ENCODE assay signal across 18 cellular contexts in genomic region chr1:200134116-200134515, GRCh38.
DNase-seq lines count a peak whose midpoint lies in the region; ATAC-seq, FAIRE-seq and TF ChIP-seq lines count a peak whose summit lies in the region.
"Had no signal": no experiment of that assay in that cellular context is flagged by ENCODE, and none has a peak within 500 bp of the region (broad histone marks: within the 10 kb centered on the region; RNA-seq: fewer than 3 reads in every experiment).

No MANE protein-coding gene starts in this region.

- H3K27me3 ChIP-seq in HCT116 (ENCODE audit: insufficient read depth, low read length) (no peaks in the 10 kb centered on the region), bronchial epithelial cell (ENCODE audit: control insufficient read depth, insufficient read depth, low read length) (no peaks in the 10 kb centered on the region), keratinocyte (ENCODE audit: control insufficient read depth, extremely low read depth, insufficient read depth, low read length) (no peaks in the 10 kb centered on the region), hepatocyte (no peaks in the 10 kb centered on the region)
- H3K27me3 ChIP-seq: BLaER1 treated with 17β-estradiol and CSF1 and Interleukin-3, amounts not matched to agents 10 nM and 100 nM had no signal

- RAD21 ChIA-PET in HCT116 (lab: Charles Lee; ENCODE audit: low non-redundant PET in 1 of 2, low total read pairs in 2 of 2, uncharacterized antibody in 2 of 2, unreplicated experiment in 2 of 2): no interaction called here

- H3K9ac ChIP-seq in HCT116 (ENCODE audit: low read length) (no peak overlapping the region), keratinocyte (ENCODE audit: control insufficient read depth, extremely low read depth, insufficient read depth, low read length) (no peak overlapping the region)
- H3K9ac ChIP-seq: BLaER1 treated with 17β-estradiol and CSF1 and Interleukin-3, amounts not matched to agents 10 nM and 100 nM had no signal

- H3K4me2 ChIP-seq in HCT116 (ENCODE audit: low read length) (no peak overlapping the region), keratinocyte (ENCODE audit: control insufficient read depth, extremely low read depth, insufficient read depth, low read depth, low read length) (no peak overlapping the region), hepatocyte (no peak overlapping the region)
- H3K4me2 ChIP-seq: BLaER1 treated with 17β-estradiol and CSF1 and Interleukin-3, amounts not matched to agents 10 nM and 100 nM had no signal

- TF ChIP-seq CTCF in HCT116 (IDR thresholded peaks at IDR 0.05 in 2 of 3, conservative IDR thresholded peaks at IDR 0.05 in 1 of 3; ENCODE audit: borderline replicate concordance in 1 of 3, insufficient read depth in 1 of 3, low read depth in 2 of 3, low read length in 2 of 3) (no peak), bronchial epithelial cell (IDR thresholded peaks at IDR 0.05; ENCODE audit: insufficient read depth, low read length, severe bottlenecking) (no peak), keratinocyte (optimal IDR thresholded peaks at IDR 0.05 in 1 of 3, IDR thresholded peaks at IDR 0.05 in 1 of 3, conservative IDR thresholded peaks at IDR 0.05 in 1 of 3; ENCODE audit: extremely low read depth in 1 of 3, insufficient read depth in 2 of 3, low read length in 3 of 3) (no peak), mucosa of descending colon (IDR thresholded peaks at IDR 0.05) (no peak), hepatocyte (IDR thresholded peaks at IDR 0.05; ENCODE audit: poor library complexity) (no peak)

- FAIRE-seq in bronchial epithelial cell (lab: Jason Lieb, UNC): no peak
- peak; percentile 17 for FAIRE-seq in keratinocyte (lab: Jason Lieb, UNC)
- FAIRE-seq: G401.6, GM12891, HepG2, HTR-8/SVneo had no signal

- H2AFZ ChIP-seq in HCT116 (ENCODE audit: low read depth, low read length, poor library complexity, severe bottlenecking) (no peak overlapping the region), keratinocyte (ENCODE audit: control insufficient read depth, low read length) (no peak overlapping the region), hepatocyte (no peak overlapping the region)

- H3K9me1 ChIP-seq in keratinocyte (ENCODE audit: control insufficient read depth, extremely low read depth, insufficient read depth, low read length): no peaks in the 10 kb centered on the region

- POLR2A ChIA-PET in HCT116 (lab: Charles Lee): no interaction called here

- H4K20me1 ChIP-seq in HCT116 (ENCODE audit: insufficient read depth) (no peaks in the 10 kb centered on the region), keratinocyte (ENCODE audit: control insufficient read depth, extremely low read depth, insufficient read depth, low read length) (no peaks in the 10 kb centered on the region), hepatocyte (ENCODE audit: insufficient read depth, poor library complexity, severe bottlenecking) (no peaks in the 10 kb centered on the region)
- H4K20me1 ChIP-seq: BLaER1 treated with 17β-estradiol and CSF1 and Interleukin-3, amounts not matched to agents 10 nM and 100 nM had no signal

- DNase-seq in HCT116 (ENCODE audit: low read depth, low spot score): no peak
- peak; percentile 83 for DNase-seq in bronchial epithelial cell (ENCODE audit: low read depth)
- DNase-seq in keratinocyte (ENCODE audit: low read depth, low spot score): no peak
- DNase-seq in mucosa of descending colon: no peak
- DNase-seq in hepatocyte (ENCODE audit: low spot score): no peak
- DNase-seq in erythroblast (lab: John Stamatoyannopoulos, UW): no peak
- DNase-seq: 8988T; Calu3; CD4-positive, CD25-positive, alpha-beta regulatory T cell; DMS79; GOT3; H9 had no signal

- no peak overlapping the region for H3K4me3 ChIP-seq in HCT116 (replicated peaks in 1 of 2; ENCODE audit: low read depth in 1 of 2, low read length in 2 of 2)
- H3K4me3 ChIP-seq in bronchial epithelial cell (ENCODE audit: low read depth, low read length): no peak overlapping the region
- H3K4me3 ChIP-seq in keratinocyte (ENCODE audit: control insufficient read depth in 2 of 3, extremely low read depth in 1 of 3, insufficient read depth in 2 of 3, low read depth in 1 of 3, low read length in 3 of 3): no peak overlapping the region
- H3K4me3 ChIP-seq in mucosa of descending colon: no peak overlapping the region
- H3K4me3 ChIP-seq in hepatocyte: no peak overlapping the region
- H3K4me3 ChIP-seq: BLaER1 treated with 17β-estradiol and CSF1 and Interleukin-3, amounts not matched to agents 10 nM and 100 nM had no signal

- no peak overlapping the region for H3K27ac ChIP-seq in HCT116 (ENCODE audit: low read depth, low read length)
- H3K27ac ChIP-seq in keratinocyte (ENCODE audit: control insufficient read depth, insufficient read depth, low read length): no peak overlapping the region
- no peak overlapping the region for H3K27ac ChIP-seq in hepatocyte
- H3K27ac ChIP-seq: BLaER1 treated with 17β-estradiol and CSF1 and Interleukin-3, amounts not matched to agents 10 nM and 100 nM had no signal

- H3K36me3 ChIP-seq in HCT116 (ENCODE audit: control insufficient read depth in 1 of 2, insufficient read depth in 2 of 2, low read length in 2 of 2): no peaks in the 10 kb centered on the region
- H3K36me3 ChIP-seq in bronchial epithelial cell (ENCODE audit: control insufficient read depth, insufficient read depth, low read length): no peaks in the 10 kb centered on the region
- H3K36me3 ChIP-seq in keratinocyte (ENCODE audit: control insufficient read depth in 2 of 2, extremely low read depth in 1 of 2, insufficient read depth in 2 of 2, low read length in 2 of 2): no peaks in the 10 kb centered on the region
- H3K36me3 ChIP-seq in mucosa of descending colon (ENCODE audit: low read depth): no peaks in the 10 kb centered on the region
- H3K36me3 ChIP-seq in hepatocyte (replicated peaks; ENCODE audit: insufficient read depth, low read depth): no peaks in the 10 kb centered on the region
- H3K36me3 ChIP-seq: BLaER1 treated with 17β-estradiol and CSF1 and Interleukin-3, amounts not matched to agents 10 nM and 100 nM had no signal

- intact Hi-C loops in HCT116 (cut with micrococcal nuclease) (loop anchor here (10.0 kb wide), 1 partner anchor 351 kb away; no protein-coding TSS in a partner anchor), mucosa of descending colon (cut with DNase I, micrococcal nuclease) (no loop called here)

- H3K79me2 ChIP-seq in HCT116 (ENCODE audit: insufficient read depth, low read length) (no peaks in the 10 kb centered on the region), keratinocyte (ENCODE audit: control insufficient read depth, insufficient read depth, low read length) (no peaks in the 10 kb centered on the region), hepatocyte (no peaks in the 10 kb centered on the region)

- TF ChIP-seq RAD21 in HCT116 (IDR thresholded peaks at IDR 0.05; ENCODE audit: low read depth): no peak

- BruUV-seq in HCT116 (replicated peaks; lab: Mats Ljungman, UMichigan): no TSS peak

- TF ChIP-seq POLR2A in HCT116 (IDR thresholded peaks at IDR 0.05; ENCODE audit: borderline replicate concordance, extremely low read depth, insufficient read depth, insufficient read length) (no peak), erythroblast (IDR thresholded peaks at IDR 0.05; ENCODE audit: low read length) (no peak)

- no peaks in the 10 kb centered on the region for H3K9me3 ChIP-seq in HCT116 (ENCODE audit: control insufficient read depth in 1 of 2, insufficient read depth in 1 of 2, low read depth in 1 of 2, low read length in 2 of 2)
- no peaks in the 10 kb centered on the region for H3K9me3 ChIP-seq in keratinocyte (ENCODE audit: control insufficient read depth, low read depth, low read length)
- no peaks in the 10 kb centered on the region for H3K9me3 ChIP-seq in mucosa of descending colon
- no peaks in the 10 kb centered on the region for H3K9me3 ChIP-seq in hepatocyte (ENCODE audit: low read depth)
- H3K9me3 ChIP-seq: BLaER1 treated with 17β-estradiol and CSF1 and Interleukin-3, amounts not matched to agents 10 nM and 100 nM had no signal

- peak; percentile 43; the same call in 1 of the 2 replicates for ATAC-seq in HCT116
- ATAC-seq in mucosa of descending colon: peak; percentile 35
- ATAC-seq in GM21737 (IDR thresholded peaks at IDR 0.05; ENCODE audit: unreplicated experiment): no peak
- ATAC-seq: HepG2 had no signal

- CTCF ChIA-PET in HCT116 (lab: Charles Lee): no interaction called here

- H3K4me1 ChIP-seq in HCT116 (ENCODE audit: control insufficient read depth in 1 of 2, insufficient read depth in 2 of 2, low read length in 2 of 2): peaks cover 3 to 16% of the 10 kb centered on the region in 2 experiments; a peak in 2 of 4 replicates
- peaks cover 11% of the 10 kb centered on the region for H3K4me1 ChIP-seq in keratinocyte (ENCODE audit: control insufficient read depth, extremely low read depth, insufficient read depth, low read length)
- H3K4me1 ChIP-seq in mucosa of descending colon (ENCODE audit: low read depth): peaks cover 4% of the 10 kb centered on the region
- H3K4me1 ChIP-seq in hepatocyte (ENCODE audit: insufficient read depth): peaks cover 20% of the 10 kb centered on the region

- dilution Hi-C loops in keratinocyte (cut with MboI; ENCODE audit: extremely low pct_ligation_motif_present, low sequenced_read_pairs): no loop called here

- H3K9me2 ChIP-seq in HCT116 (ENCODE audit: insufficient read depth): no peaks in the 10 kb centered on the region
- no peaks in the 10 kb centered on the region for H3K9me2 ChIP-seq in hepatocyte (replicated peaks; ENCODE audit: insufficient read depth)

- WGBS in hepatocyte (ENCODE audit: low lambda C conversion rate, missing lambda C conversion rate): 98% methylated on average over 2 of the region's 2 CpGs

TF ChIP-seq in HCT116, 20 proteins besides CTCF, POLR2A, EP300 and RAD21:
- TF ChIP-seq POLR2AphosphoS5 (IDR thresholded peaks at IDR 0.05; ENCODE audit: low read depth, low read length): no peak
- TF ChIP-seq EZH2 (IDR thresholded peaks at IDR 0.05): no peak
- peak; percentile 11; the same call in 1 of the 2 replicates for TF ChIP-seq FOSL1 (IDR thresholded peaks at IDR 0.05; ENCODE audit: low read depth)
TF ChIP-seq in HCT116: peak in this region for 1.
